Comparison of ENCODE assay signal across 8 cellular contexts in genomic region chr10:73561192-73561591, GRCh38.
"Had no signal": no experiment of that assay in that cellular context is flagged by ENCODE, and none has a peak within 500 bp of the region (broad histone marks: within the 10 kb centered on the region; RNA-seq: fewer than 3 reads in every experiment).

No MANE protein-coding gene starts in this region.

- H3K4me3 ChIP-seq: GM23338 had no signal

- H3K4me3 Mint-ChIP-seq: GM23338, H9, HFFc6, IgD-negative memory B cell had no signal

- H3K4me1 Mint-ChIP-seq: GM23338, H9, IgD-negative memory B cell had no signal

- H3K9me3 Mint-ChIP-seq: GM23338, H9, HFFc6, IgD-negative memory B cell had no signal

- DNase-seq: H9, HCEC 1CT, HFFc6, KG1 had no signal

- ATAC-seq: GM23338, HepG2 had no signal

- H3K27ac Mint-ChIP-seq: GM23338, H9, HFFc6, IgD-negative memory B cell had no signal

- H3K27ac ChIP-seq: HL-60 had no signal

- H3K27me3 Mint-ChIP-seq: IgD-negative memory B cell had no signal
